In genomic region chr17:10295728-10296343, GRCh38 we compare ENCODE assay signal across 9 cellular contexts.
A peak's percentile ranks its signal among the peaks of the same experiment; 100 is the strongest.
DNase-seq lines count a peak whose midpoint lies in the region; ATAC-seq and TF ChIP-seq lines count a peak whose summit lies in the region.
"Had no signal": no experiment of that assay in that cellular context is flagged by ENCODE, and none has a peak within 500 bp of the region (broad histone marks: within the 10 kb centered on the region; RNA-seq: fewer than 3 reads in every experiment).

No MANE protein-coding gene starts in this region.

- no peak overlapping the region for H3K4me3 ChIP-seq in endodermal cell (ENCODE audit: low read length)

- 54 to 76% methylated on average over 2 to 5 of the region's 5 CpGs for WGBS in endodermal cell (ENCODE audit: insufficient coverage in 1 of 2, insufficient read length in 1 of 2), 2 experiments

- ATAC-seq in naive B cell (ENCODE audit: low read depth in 2 of 2) (peak in 1 of 2 donors; percentile 30), GM21717 (IDR thresholded peaks at IDR 0.05; ENCODE audit: unreplicated experiment) (no peak)

- peaks cover 8% of the 10 kb centered on the region for H3K4me1 Mint-ChIP-seq in endodermal cell
- no peaks in the 10 kb centered on the region for H3K4me1 Mint-ChIP-seq in naive B cell

- no peaks in the 10 kb centered on the region for H3K27me3 Mint-ChIP-seq in endodermal cell (ENCODE audit: insufficient read depth)
- peaks cover 10 to 27% (median 25%) of the 10 kb centered on the region in 3 donors for H3K27me3 Mint-ChIP-seq in naive B cell

- no peaks in the 10 kb centered on the region for H3K9me3 ChIP-seq in endodermal cell (ENCODE audit: control insufficient read depth, low read length)

- H3K9me3 Mint-ChIP-seq in endodermal cell = no peaks in the 10 kb centered on the region
- H3K9me3 Mint-ChIP-seq in naive B cell = peaks cover 0 to 2% (median 0%) of the 10 kb centered on the region in 7 donors

- no peaks in the 10 kb centered on the region for H3K4me1 ChIP-seq in endodermal cell (ENCODE audit: control insufficient read depth, insufficient read depth, low read length)

- H3K36me3 Mint-ChIP-seq in endodermal cell (ENCODE audit: low read depth) (no peaks in the 10 kb centered on the region), naive B cell (no peaks in the 10 kb centered on the region)

- no peak overlapping the region for H3K27ac ChIP-seq in endodermal cell (ENCODE audit: low read depth, low read length)
- H3K27ac ChIP-seq: epithelial cell of prostate had no signal

- no peak overlapping the region for H3K9ac ChIP-seq in endodermal cell (ENCODE audit: extremely low read depth, low read length, poor library complexity, severe bottlenecking)

- H3K27ac Mint-ChIP-seq in endodermal cell = no peak overlapping the region
- H3K27ac Mint-ChIP-seq in naive B cell = no peak overlapping the region

- peak; percentile 86 for TF ChIP-seq CTCF in endodermal cell (conservative IDR thresholded peaks at IDR 0.05)

- H3K4me3 Mint-ChIP-seq in endodermal cell (no peak overlapping the region), naive B cell (no peak overlapping the region)

- H3K27me3 ChIP-seq in endodermal cell (ENCODE audit: control insufficient read depth, insufficient read depth, low read length, poor library complexity, severe bottlenecking) = no peaks in the 10 kb centered on the region

- H3K36me3 ChIP-seq in endodermal cell (ENCODE audit: control insufficient read depth, insufficient read depth, low read length) = no peaks in the 10 kb centered on the region

- DNase-seq in activated naive CD4-positive, alpha-beta T cell treated with Interleukin-2 at 50 U/mL for 16 hours = peak; percentile 9
- no peak for DNase-seq in activated naive CD4-positive, alpha-beta T cell treated with anti-CD3 and anti-CD28 coated beads, Interleukin-2, amount 50 U/mL, for 16 hours
- peak; percentile 31 for DNase-seq in HS-5 (ENCODE audit: low read depth)
- DNase-seq in SW 1271 (lab: John Stamatoyannopoulos, UW) = peak; percentile 14 to 34
- peak; percentile 94 for DNase-seq in endodermal cell
- DNase-seq in naive B cell = peak; percentile 3
- DNase-seq in kidney glomerular epithelial cell (lab: John Stamatoyannopoulos, UW) = no peak

Comparison
In these comparisons a context has a peak if more than half of its experiments do, and no peak if none do; other contexts are left out.
1. DNase-seq: peak in activated naive CD4-positive, alpha-beta T cell treated with Interleukin-2 at 50 U/mL for 16 hours (single experiment), HS-5 (single experiment), SW 1271 (2 of 2), endodermal cell (single experiment) and naive B cell (single experiment); none in activated naive CD4-positive, alpha-beta T cell treated with anti-CD3 and anti-CD28 coated beads, Interleukin-2, amount 50 U/mL, for 16 hours (single experiment) and kidney glomerular epithelial cell (single experiment).